22 cellular contexts compared by ENCODE assay signal in the genomic region with DNA sequence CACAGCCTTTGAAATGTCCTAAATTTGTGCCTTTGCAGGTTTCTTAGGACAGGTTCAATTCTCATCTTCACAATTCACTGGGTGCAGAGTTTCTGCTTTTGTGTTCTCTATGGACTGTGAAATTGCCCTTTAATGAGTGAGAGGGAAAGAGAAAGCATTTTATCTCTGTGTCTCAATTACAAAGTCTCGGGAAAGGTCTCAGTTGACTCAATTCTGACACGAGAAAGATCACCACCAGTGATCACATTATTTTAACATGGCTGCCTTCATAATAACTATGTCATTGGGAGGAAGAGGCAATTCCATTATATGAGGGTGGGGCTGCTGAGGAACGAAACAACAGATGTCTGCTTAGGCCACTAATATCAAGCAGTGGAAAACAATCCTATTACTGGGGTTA. TPM values are rescaled to one million over a fixed set of nuclear protein-coding genes. Genes with fewer than 3 reads are reported as not detected.
DNase-seq lines count a peak whose midpoint lies in the region; ATAC-seq and TF ChIP-seq lines count a peak whose summit lies in the region.
"Had no signal": no experiment of that assay in that cellular context is flagged by ENCODE, and none has a peak within 500 bp of the region (broad histone marks: within the 10 kb centered on the region; RNA-seq: fewer than 3 reads in every experiment).

No MANE protein-coding gene starts in this region.

- no peak overlapping the region for H3K9ac ChIP-seq in mesendoderm (ENCODE audit: low read length)

- WGBS in mesendoderm (ENCODE audit: extremely low coverage, insufficient coverage, low lambda C conversion rate), result no CpG with 5 or more reads among the region's 3 CpGs

- no peak for TF ChIP-seq CTCF in nephron progenitor cell (IDR thresholded peaks at IDR 0.05)

- no peak overlapping the region for H3K23ac ChIP-seq in mesendoderm (ENCODE audit: low read length)

- no peak overlapping the region for H3K56ac ChIP-seq in mesendoderm (ENCODE audit: low read length)

- no peak overlapping the region for H2BK120ac ChIP-seq in mesendoderm (ENCODE audit: low read depth, low read length)

- H3K36me3 ChIP-seq in mesendoderm (ENCODE audit: control insufficient read depth, insufficient read depth, low read length), result no peaks in the 10 kb centered on the region
- H3K36me3 ChIP-seq: Peyer's patch had no signal

- H3K79me1 ChIP-seq in mesendoderm (ENCODE audit: low read length), result no peaks in the 10 kb centered on the region

- H3K27ac ChIP-seq in mesendoderm (ENCODE audit: low read depth, low read length), result no peak overlapping the region
- H3K27ac ChIP-seq: Peyer's patch had no signal

- no peak overlapping the region for H3K4me3 Mint-ChIP-seq in nephron progenitor cell
- H3K4me3 Mint-ChIP-seq: activated naive CD8-positive, alpha-beta T cell treated with anti-CD3 and anti-CD28 coated beads, Interleukin-2, amount 10 ng/mL, durations not matched to agents 7 days and 5 days; CD8-positive, alpha-beta T cell; central memory CD8-positive, alpha-beta T cell had no signal

- H2AK5ac ChIP-seq in mesendoderm (ENCODE audit: low read length), result no peak overlapping the region

- H3K79me2 ChIP-seq in mesendoderm (ENCODE audit: control insufficient read depth, insufficient read depth, low read length), result no peaks in the 10 kb centered on the region

- H3K36me3 Mint-ChIP-seq in nephron progenitor cell (ENCODE audit: low read depth), result no peaks in the 10 kb centered on the region
- H3K36me3 Mint-ChIP-seq: activated naive CD8-positive, alpha-beta T cell treated with anti-CD3 and anti-CD28 coated beads, Interleukin-2, amount 10 ng/mL, durations not matched to agents 7 days and 5 days; CD8-positive, alpha-beta T cell had no signal

- no peak overlapping the region for H3K4me2 ChIP-seq in mesendoderm (ENCODE audit: low read length)

- H4K8ac ChIP-seq in mesendoderm (ENCODE audit: low read depth, low read length), result no peak overlapping the region

- DNase-seq in NCI-H1417 (lab: John Stamatoyannopoulos, UW) (peak in 2 of 3 experiments; percentile 38 to 75), NCI-H1417 treated with DMSO at 0.1 percent for 48 hours (lab: John Stamatoyannopoulos, UW) (no peak), OCI-M1 (lab: John Stamatoyannopoulos, UW) (peak; percentile 28), nephron progenitor cell (no peak), mesendoderm (no peak)
- DNase-seq in stimulated activated naive CD8-positive, alpha-beta T cell treated with anti-CD3 and anti-CD28 coated beads, Interleukin-15, Interleukin-2, amounts not matched to agents 100 U/mL and 50 U/mL, for 24 hours, result no peak
- DNase-seq: 8988T; activated CD4-positive, alpha-beta T cell treated with anti-CD3 and anti-CD28 coated beads, Interleukin-2, amount 50 U/mL, for 48 hours; activated effector memory CD4-positive, alpha-beta T cell treated with Interleukin-2 at 50 U/mL for 16 hours; activated naive CD8-positive, alpha-beta T cell treated with anti-CD3 and anti-CD28 coated beads, Interleukin-2, amount 10 ng/mL, durations not matched to agents 7 days and 5 days; CD8-positive, alpha-beta T cell; GDM1; NCI-H1092; NCI-H1930; NCI-H345; occipital lobe; Peyer's patch; stimulated activated CD4-positive, alpha-beta T cell treated with anti-CD3 and anti-CD28 coated beads, Interleukin-1b, Interleukin-23, amount 100 ng/mL, for 48 hours had no signal

- no peaks in the 10 kb centered on the region for H3K27me3 ChIP-seq in mesendoderm (ENCODE audit: insufficient read depth, low read length, poor library complexity)
- H3K27me3 ChIP-seq: Peyer's patch had no signal

- H2BK15ac ChIP-seq in mesendoderm (replicated peaks; ENCODE audit: low read depth), result no peak overlapping the region

- H4K5ac ChIP-seq in mesendoderm (ENCODE audit: low read length), result no peak overlapping the region

- H3K9me3 Mint-ChIP-seq in nephron progenitor cell, result peaks cover 8% of the 10 kb centered on the region
- H3K9me3 Mint-ChIP-seq: activated naive CD8-positive, alpha-beta T cell treated with anti-CD3 and anti-CD28 coated beads, Interleukin-2, amount 10 ng/mL, durations not matched to agents 7 days and 5 days; CD8-positive, alpha-beta T cell; central memory CD8-positive, alpha-beta T cell had no signal

- no peak overlapping the region for H3K4me3 ChIP-seq in mesendoderm (ENCODE audit: low read length)
- H3K4me3 ChIP-seq: Peyer's patch, skin epidermis had no signal

- no peaks in the 10 kb centered on the region for H3K4me1 ChIP-seq in mesendoderm (ENCODE audit: control insufficient read depth, low read depth, low read length)
- H3K4me1 ChIP-seq: Peyer's patch had no signal

- no peak overlapping the region for H3K4ac ChIP-seq in mesendoderm (ENCODE audit: low read depth, low read length)

- ATAC-seq in GM18868 (IDR thresholded peaks at IDR 0.05; ENCODE audit: unreplicated experiment) (peak; percentile 49), GM19467 (IDR thresholded peaks at IDR 0.05; ENCODE audit: unreplicated experiment) (no peak)
- no peak for ATAC-seq in stimulated activated naive CD8-positive, alpha-beta T cell treated with anti-CD3 and anti-CD28 coated beads, Interleukin-15, Interleukin-2, amounts not matched to agents 100 U/mL and 50 U/mL, for 24 hours
- ATAC-seq: CD8-positive, alpha-beta T cell had no signal

- H3K4me1 Mint-ChIP-seq in nephron progenitor cell, result peaks cover 29% of the 10 kb centered on the region
- H3K4me1 Mint-ChIP-seq: activated naive CD8-positive, alpha-beta T cell treated with anti-CD3 and anti-CD28 coated beads, Interleukin-2, amount 10 ng/mL, durations not matched to agents 7 days and 5 days; central memory CD8-positive, alpha-beta T cell had no signal

- H3K27ac Mint-ChIP-seq in nephron progenitor cell, result peak overlapping the region; percentile 6
- H3K27ac Mint-ChIP-seq: activated naive CD8-positive, alpha-beta T cell treated with anti-CD3 and anti-CD28 coated beads, Interleukin-2, amount 10 ng/mL, durations not matched to agents 7 days and 5 days; CD8-positive, alpha-beta T cell had no signal

- no peak overlapping the region for H3K18ac ChIP-seq in mesendoderm (ENCODE audit: low read length)

- H2BK5ac ChIP-seq in mesendoderm (ENCODE audit: low read length), result no peak overlapping the region

- H3K27me3 Mint-ChIP-seq in nephron progenitor cell (ENCODE audit: low read depth, poor library complexity), result peaks cover 12% of the 10 kb centered on the region

RNA-seq across cellular contexts. Expression of gene LRCH1, which starts 26.2 kb away (rescaled TPM):
- polyA plus RNA-seq in mesendoderm (2013, experiment 1 of 2), result 4.4 TPM
- polyA plus RNA-seq in mesendoderm (2013, experiment 2 of 2), result 4.4 TPM

Comparison
In these comparisons a context has a peak if more than half of its experiments do, and no peak if none do; other contexts are left out.
1. DNase-seq: peak in NCI-H1417 (2 of 3) and OCI-M1 (single experiment); none in NCI-H1417 treated with DMSO at 0.1 percent for 48 hours (single experiment), nephron progenitor cell (single experiment), mesendoderm (single experiment) and stimulated activated naive CD8-positive, alpha-beta T cell treated with anti-CD3 and anti-CD28 coated beads, Interleukin-15, Interleukin-2, amounts not matched to agents 100 U/mL and 50 U/mL, for 24 hours (single experiment).